Comparison of ENCODE assay signal across 30 cellular contexts in the genomic region with DNA sequence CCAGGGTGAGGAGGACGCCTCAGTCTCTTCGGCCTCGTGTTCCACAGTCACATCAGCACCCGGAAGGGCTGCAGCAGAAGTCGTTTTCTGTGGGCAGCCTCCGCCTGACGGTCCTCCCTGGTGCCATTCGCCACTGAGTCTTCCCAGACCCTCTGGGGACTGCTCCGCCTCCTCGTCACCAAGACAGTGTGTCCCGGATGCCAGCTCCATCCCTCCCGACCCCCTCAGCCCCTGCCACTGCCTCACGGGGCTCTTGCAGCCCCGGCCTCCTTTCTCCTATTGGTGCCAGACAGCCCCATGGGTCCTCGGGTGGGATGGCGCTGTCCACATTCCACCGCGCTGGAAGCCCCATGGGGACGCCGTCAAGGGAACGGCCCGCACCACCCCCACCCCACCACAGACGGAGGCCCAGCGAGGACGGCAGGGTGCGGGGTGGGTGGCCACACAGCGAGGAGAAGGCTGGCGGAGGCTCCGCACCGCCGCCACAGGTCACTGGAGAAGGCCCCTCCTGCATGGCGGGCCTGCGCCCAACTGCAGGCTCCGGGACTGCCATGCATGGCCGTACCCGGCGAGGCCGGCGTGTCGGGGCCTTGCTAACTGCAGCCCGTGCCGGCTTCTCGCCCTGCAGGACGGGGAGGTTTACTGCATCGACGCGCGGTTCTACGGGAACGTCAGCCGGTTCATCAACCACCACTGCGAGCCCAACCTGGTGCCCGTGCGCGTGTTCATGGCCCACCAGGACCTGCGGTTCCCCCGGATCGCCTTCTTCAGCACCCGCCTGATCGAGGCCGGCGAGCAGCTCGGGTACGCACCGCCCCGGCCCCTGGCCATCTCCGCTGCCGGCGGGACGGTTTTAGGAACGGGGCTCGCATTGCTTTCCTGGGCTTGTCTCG. TPM values are rescaled to one million over a fixed set of nuclear protein-coding genes. Genes with fewer than 3 reads are reported as not detected.
"Had no signal": no experiment of that assay in that cellular context is flagged by ENCODE, and none has a peak within 500 bp of the region (broad histone marks: within the 10 kb centered on the region; RNA-seq: fewer than 3 reads in every experiment).

No MANE protein-coding gene starts in this region.

- H3K9me3 ChIP-seq: mucosa of descending colon, pancreas, prostate gland, thoracic aorta, uterus had no signal

- H3K4me1 ChIP-seq: ascending aorta, heart left ventricle, left lung, pancreas, prostate gland, spleen, uterus had no signal

- H3K27me3 ChIP-seq: ascending aorta, cardiac muscle cell, heart left ventricle, left lung, pancreas, spleen, uterus had no signal

- ATAC-seq: left lung, mucosa of descending colon, pancreas had no signal

- H3K27ac Mint-ChIP-seq: activated naive CD4-positive, alpha-beta T cell treated with anti-CD3 and anti-CD28 coated beads for 36 hours; activated naive CD8-positive, alpha-beta T cell treated with anti-CD3 and anti-CD28 coated beads, Interleukin-2, amount 10 ng/mL, durations not matched to agents 7 days and 5 days; brain; nephron progenitor cell; T-helper 1 cell treated with Interleukin-12 subunit alpha and Interleukin-12 subunit beta and Interleukin-4 antibody, amounts not matched to agents 30 μg/mL and 1 μg/mL, for 36 hours had no signal

- H3K4me1 Mint-ChIP-seq: activated naive CD8-positive, alpha-beta T cell treated with anti-CD3 and anti-CD28 coated beads, Interleukin-2, amount 10 ng/mL, durations not matched to agents 7 days and 5 days; brain; nephron progenitor cell had no signal

- H3K27me3 Mint-ChIP-seq: activated naive CD8-positive, alpha-beta T cell treated with anti-CD3 and anti-CD28 coated beads, Interleukin-2, amount 10 ng/mL, durations not matched to agents 7 days and 5 days; brain had no signal

- H3K36me3 ChIP-seq: uterus had no signal

- H3K9me3 Mint-ChIP-seq: activated naive CD4-positive, alpha-beta T cell treated with anti-CD3 and anti-CD28 coated beads for 36 hours; activated naive CD8-positive, alpha-beta T cell treated with anti-CD3 and anti-CD28 coated beads, Interleukin-2, amount 10 ng/mL, durations not matched to agents 7 days and 5 days; T-helper 1 cell treated with Interleukin-12 subunit alpha and Interleukin-12 subunit beta and Interleukin-4 antibody, amounts not matched to agents 30 μg/mL and 1 μg/mL, for 36 hours had no signal

- H3K27ac ChIP-seq: ascending aorta, cardiac muscle cell, heart left ventricle, left lung, pancreas, prostate gland, spleen, thoracic aorta, uterus, VCaP had no signal

- DNase-seq: activated CD4-positive, alpha-beta T cell treated with anti-CD3 and anti-CD28 coated beads for 4 hours; activated CD4-positive, alpha-beta T cell treated with anti-CD3 and anti-CD28 coated beads, Interleukin-2, amount 50 U/mL, for 48 hours; activated CD8-positive, alpha-beta memory T cell treated with anti-CD3 and anti-CD28 coated beads for 24 hours; activated effector memory CD4-positive, alpha-beta T cell treated with anti-CD3 and anti-CD28 coated beads, Interleukin-2, amount 50 U/mL, for 16 hours; activated naive CD4-positive, alpha-beta T cell treated with anti-CD3 and anti-CD28 coated beads for 36 hours; activated naive CD8-positive, alpha-beta T cell treated with anti-CD3 and anti-CD28 coated beads, Interleukin-2, amount 10 ng/mL, durations not matched to agents 7 days and 5 days; cortex of kidney; foreskin fibroblast; heart left ventricle; kidney glomerular epithelial cell; mucosa of descending colon; nephron progenitor cell; retina; spleen; stimulated activated naive CD4-positive, alpha-beta T cell treated with Interleukin-2 at 50 U/mL for 16 hours; T-helper 9 cell; trophoblast cell; uterus had no signal

- H3K4me3 ChIP-seq: ascending aorta, cardiac muscle cell, heart left ventricle, left lung, mucosa of descending colon, pancreas, prostate gland, spleen, thoracic aorta, uterus had no signal

- H3K4me3 Mint-ChIP-seq: activated naive CD4-positive, alpha-beta T cell treated with anti-CD3 and anti-CD28 coated beads for 36 hours; activated naive CD8-positive, alpha-beta T cell treated with anti-CD3 and anti-CD28 coated beads, Interleukin-2, amount 10 ng/mL, durations not matched to agents 7 days and 5 days; brain; nephron progenitor cell; T-helper 1 cell treated with Interleukin-12 subunit alpha and Interleukin-12 subunit beta and Interleukin-4 antibody, amounts not matched to agents 30 μg/mL and 1 μg/mL, for 36 hours had no signal

RNA-seq across cellular contexts. Expression of a gene that starts 43.6 kb away (rescaled TPM):
- total RNA-seq: activated naive CD8-positive, alpha-beta T cell treated with anti-CD3 and anti-CD28 coated beads, Interleukin-2, amount 10 ng/mL, durations not matched to agents 7 days and 5 days; ascending aorta; mesenteric fat pad; myocyte; subcutaneous adipose tissue had no signal
